Comparison of ENCODE assay signal across 9 cellular contexts in the genomic region with DNA sequence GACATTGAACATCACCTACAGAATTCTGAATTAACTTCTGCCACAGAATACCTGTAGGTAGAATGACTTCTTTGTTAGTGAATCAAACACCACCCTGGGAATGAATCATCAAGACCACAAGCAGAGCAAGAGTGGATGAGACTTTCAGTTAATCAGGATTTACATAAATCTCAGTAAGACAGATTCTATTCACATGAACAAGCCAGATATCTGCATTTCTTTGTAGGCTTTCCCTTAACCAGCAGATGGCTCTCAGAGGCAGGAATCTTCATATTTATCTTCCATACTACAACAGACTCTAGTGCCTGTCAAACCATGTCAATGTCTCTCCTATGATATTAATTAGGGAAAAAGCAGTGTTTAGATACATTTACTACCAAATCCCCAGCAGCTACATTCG.
DNase-seq lines count a peak whose midpoint lies in the region; ATAC-seq, FAIRE-seq and TF ChIP-seq lines count a peak whose summit lies in the region.
"Had no signal": no experiment of that assay in that cellular context is flagged by ENCODE, and none has a peak within 500 bp of the region (broad histone marks: within the 10 kb centered on the region; RNA-seq: fewer than 3 reads in every experiment).

No MANE protein-coding gene starts in this region.

- H3F3A ChIP-seq in Loucy (ENCODE audit: low read depth): no peaks in the 10 kb centered on the region

- H3K9me3 Mint-ChIP-seq in activated T-cell treated with anti-CD3 and anti-CD28 coated beads, Interleukin-2, amount 50 U/mL, for 4 hours: no peaks in the 10 kb centered on the region

- no peaks in the 10 kb centered on the region for H3K27me3 ChIP-seq in Loucy (ENCODE audit: insufficient read depth, low read length, poor library complexity, severe bottlenecking)
- no peaks in the 10 kb centered on the region for H3K27me3 ChIP-seq in testis

- H2AFZ ChIP-seq in Loucy (ENCODE audit: low read length): no peak overlapping the region

- H3K9ac ChIP-seq in Loucy (ENCODE audit: low read depth, low read length, poor library complexity, severe bottlenecking): no peak overlapping the region

- H3K36me3 Mint-ChIP-seq in activated T-cell treated with anti-CD3 and anti-CD28 coated beads, Interleukin-2, amount 50 U/mL, for 4 hours (ENCODE audit: insufficient read depth): peaks cover 17% of the 10 kb centered on the region

- 70 to 75% methylated on average over 1 of the region's 1 CpG for WGBS in testis, 2 donors

- peak overlapping the region; percentile 14 for H3K27ac ChIP-seq in epithelial cell of prostate
- no peak overlapping the region for H3K27ac ChIP-seq in testis

- TF ChIP-seq CTCF in Loucy (conservative IDR thresholded peaks at IDR 0.05; ENCODE audit: low read length): peak; percentile 37
- no peak for TF ChIP-seq CTCF in testis (IDR thresholded peaks at IDR 0.05)

- intact Hi-C loops in testis (cut with DNase I; ENCODE audit: low total_unique reads): no loop called here

- no peaks in the 10 kb centered on the region for H3K27me3 Mint-ChIP-seq in activated T-cell treated with anti-CD3 and anti-CD28 coated beads, Interleukin-2, amount 50 U/mL, for 4 hours (ENCODE audit: low read depth)

- H3K9me3 ChIP-seq in Loucy (ENCODE audit: insufficient read depth, low read depth, low read length): no peaks in the 10 kb centered on the region
- no peaks in the 10 kb centered on the region for H3K9me3 ChIP-seq in testis

- no peaks in the 10 kb centered on the region for H3K79me2 ChIP-seq in Loucy (ENCODE audit: insufficient read depth, low read length)

- no peaks in the 10 kb centered on the region for H3K36me3 ChIP-seq in Loucy (ENCODE audit: insufficient read depth, low read length)
- H3K36me3 ChIP-seq in testis (ENCODE audit: low read depth, missing control alignments): no peaks in the 10 kb centered on the region

- no peaks in the 10 kb centered on the region for H4K20me1 ChIP-seq in Loucy (ENCODE audit: insufficient read depth, low read length, poor library complexity, severe bottlenecking)

- no peak for DNase-seq in activated T-cell treated with anti-CD3 and anti-CD28 coated beads, Interleukin-2, amount 50 U/mL, for 4 hours
- DNase-seq in activated T-cell treated with anti-CD3 and anti-CD28 coated beads, Interleukin-2, amount 50 U/mL, for 48 hours: no peak
- DNase-seq in H54 (ENCODE audit: insufficient read length, low spot score): peak; percentile 16
- peak; percentile 85 for DNase-seq in epithelial cell of prostate (ENCODE audit: low read depth, low spot score)
- peak; percentile 46 for DNase-seq in superior temporal gyrus (ENCODE audit: extremely low spot score)
- DNase-seq in testis: no peak

- H3K4me3 ChIP-seq in Loucy (ENCODE audit: low read length, poor library complexity, severe bottlenecking) (no peak overlapping the region), testis (no peak overlapping the region)

- no peak overlapping the region for H3K4me3 Mint-ChIP-seq in activated T-cell treated with anti-CD3 and anti-CD28 coated beads, Interleukin-2, amount 50 U/mL, for 4 hours

- no peak overlapping the region for H3K4me2 ChIP-seq in Loucy (ENCODE audit: low read depth, low read length, poor library complexity, severe bottlenecking)

- H3K4me1 ChIP-seq in Loucy (ENCODE audit: insufficient read depth, low read length, poor library complexity, severe bottlenecking): peaks cover 9% of the 10 kb centered on the region
- no peaks in the 10 kb centered on the region for H3K4me1 ChIP-seq in testis

- no peaks in the 10 kb centered on the region for H3K9me2 ChIP-seq in Loucy (replicated peaks; ENCODE audit: low read depth, low read length)

- peak; percentile 94 to 97 for ATAC-seq in activated T-cell treated with anti-CD3 and anti-CD28 coated beads, Interleukin-2, amount 50 U/mL, for 4 hours
- ATAC-seq in GM21528 (IDR thresholded peaks at IDR 0.05; ENCODE audit: low FRiP score, unreplicated experiment): no peak

- no peak for TF ChIP-seq POLR2A in H54 (IDR thresholded peaks at IDR 0.05; ENCODE audit: low read depth, low read length)
- no peak for TF ChIP-seq POLR2A in testis (IDR thresholded peaks at IDR 0.05)

- H3K4me1 Mint-ChIP-seq in activated T-cell treated with anti-CD3 and anti-CD28 coated beads, Interleukin-2, amount 50 U/mL, for 4 hours (ENCODE audit: low read depth): peaks cover 38% of the 10 kb centered on the region

- FAIRE-seq in H54 (lab: Jason Lieb, UNC): peak; percentile 96
- FAIRE-seq: GM18507 had no signal

Comparison
In these comparisons a context has a peak if more than half of its experiments do, and no peak if none do; other contexts are left out.
1. DNase-seq: peak in H54 (single experiment), epithelial cell of prostate (single experiment) and superior temporal gyrus (single experiment); none in activated T-cell treated with anti-CD3 and anti-CD28 coated beads, Interleukin-2, amount 50 U/mL, for 4 hours (single experiment), activated T-cell treated with anti-CD3 and anti-CD28 coated beads, Interleukin-2, amount 50 U/mL, for 48 hours (0 of 2) and testis (single experiment).